Comparison of ENCODE assay signal across 8 cellular contexts in genomic region chr17:78497115-78497540, GRCh38.
DNase-seq lines count a peak whose midpoint lies in the region; ATAC-seq and TF ChIP-seq lines count a peak whose summit lies in the region.

No MANE protein-coding gene starts in this region.

- TF ChIP-seq POLR2A in stomach (IDR thresholded peaks at IDR 0.05) = no peak

- no peaks in the 10 kb centered on the region for H3K9me3 ChIP-seq in stomach

- no peak overlapping the region for H3K27ac ChIP-seq in stomach

- DNase-seq in COLO829 (ENCODE audit: low spot score) (peak; percentile 76), HuH-7 (ENCODE audit: low spot score) (peak; percentile 95), NOMO-1 (lab: John Stamatoyannopoulos, UW; ENCODE audit: unreplicated experiment in 2 of 2) (peak; percentile 52 to 55), activated T-cell treated with anti-CD3 and anti-CD28 coated beads for 1 hour (ENCODE audit: low read depth) (peak; percentile 29), myocyte (ENCODE audit: low read depth) (peak; percentile 84), stomach (peak; percentile 70)

- no peak overlapping the region for H3K4me3 ChIP-seq in stomach

- no peaks in the 10 kb centered on the region for H3K36me3 ChIP-seq in stomach

- TF ChIP-seq EP300 in stomach (IDR thresholded peaks at IDR 0.05) = no peak

- ATAC-seq in esophagus mucosa = peak; percentile 75
- ATAC-seq in GM21515 (IDR thresholded peaks at IDR 0.05; ENCODE audit: unreplicated experiment) = no peak

- WGBS in stomach, 5 donors = 16 to 26% (median 23%) methylated on average over 8 to 10 of the region's 10 CpGs

- H3K27me3 ChIP-seq in stomach = peaks cover 0 to 16% (median 0%) of the 10 kb centered on the region in 3 donors

- peak in 5 of 7 experiments; percentile 46 to 77 (median 63) for TF ChIP-seq CTCF in stomach (IDR thresholded peaks at IDR 0.05)

- intact Hi-C loops in stomach (cut with DNase I; ENCODE audit: low total_unique reads) = loop anchor here (10.0 kb wide), 1 partner anchor 298 kb away; no protein-coding TSS in a partner anchor

- H3K4me1 ChIP-seq in stomach = no peaks in the 10 kb centered on the region

Comparison
In these comparisons a context has a peak if more than half of its experiments do, and no peak if none do; other contexts are left out.
1. DNase-seq: peak in every context shown above with its lines; median percentile 95 in HuH-7; 84 in myocyte; 76 in COLO829; 70 in stomach; 54 in NOMO-1; 29 in activated T-cell treated with anti-CD3 and anti-CD28 coated beads for 1 hour.